Comparison of ENCODE assay signal across 8 cellular contexts in genomic region chr19:45558399-45558878, GRCh38. TPM values are rescaled to one million over a fixed set of nuclear protein-coding genes. Genes with fewer than 3 reads are reported as not detected.
DNase-seq lines count a peak whose midpoint lies in the region; ATAC-seq and TF ChIP-seq lines count a peak whose summit lies in the region.

No MANE protein-coding gene starts in this region.

- H3K27me3 ChIP-seq in CD4-positive, alpha-beta T cell (ENCODE audit: control insufficient read depth, insufficient read depth, low read length): no peaks in the 10 kb centered on the region
- no peaks in the 10 kb centered on the region for H3K27me3 ChIP-seq in OCI-LY3 (ENCODE audit: low read depth, low read length)
- H3K27me3 ChIP-seq in fibroblast of lung (ENCODE audit: control insufficient read depth, insufficient read depth, low read length): no peaks in the 10 kb centered on the region
- H3K27me3 ChIP-seq in tibial nerve: no peaks in the 10 kb centered on the region

- H3K4me1 ChIP-seq in OCI-LY3 (ENCODE audit: low read length) (no peaks in the 10 kb centered on the region), fibroblast of lung (ENCODE audit: control insufficient read depth, extremely low read depth, insufficient read depth, low read length) (no peaks in the 10 kb centered on the region), tibial nerve (peaks cover 0 to 14% (median 3%) of the 10 kb centered on the region in 4 donors)

- H3K4me2 ChIP-seq in OCI-LY3 (ENCODE audit: low read length) (no peak overlapping the region; the same call in 1 of the 2 replicates), fibroblast of lung (ENCODE audit: extremely low read depth, insufficient read depth, low read length) (no peak overlapping the region)

- peak; percentile 46 to 74 (median 58) for DNase-seq in CD4-positive, alpha-beta T cell
- DNase-seq in HFFc6: no peak
- peak; percentile 51 for DNase-seq in activated T-cell treated with anti-CD3 and anti-CD28 coated beads for 4 hours
- peak; percentile 30 to 50 for DNase-seq in fibroblast of lung (ENCODE audit: low read depth in 2 of 2)
- no peak for DNase-seq in omental fat pad (ENCODE audit: low spot score)
- DNase-seq in tibial nerve (ENCODE audit: low spot score in 2 of 2): peak in 1 of 2 donors; percentile 31

- H3K36me3 ChIP-seq in OCI-LY3 (replicated peaks; ENCODE audit: low read depth, low read length) (no peaks in the 10 kb centered on the region), fibroblast of lung (ENCODE audit: control insufficient read depth, insufficient read depth, low read length) (no peaks in the 10 kb centered on the region), tibial nerve (peaks cover 0 to 3% (median 0%) of the 10 kb centered on the region in 3 donors)

- no peak overlapping the region for H3K4me3 ChIP-seq in OCI-LY3 (ENCODE audit: low read length)
- H3K4me3 ChIP-seq in fibroblast of lung (replicated peaks in 1 of 4; ENCODE audit: control extremely low read depth in 1 of 4, insufficient read depth in 1 of 4, low read depth in 3 of 4, low read length in 4 of 4): no peak overlapping the region
- no peak overlapping the region for H3K4me3 ChIP-seq in tibial nerve

- H3K9me3 ChIP-seq in CD4-positive, alpha-beta T cell (ENCODE audit: control insufficient read depth, low read length): no peaks in the 10 kb centered on the region
- H3K9me3 ChIP-seq in OCI-LY3 (ENCODE audit: insufficient read depth, low read length) (no peaks in the 10 kb centered on the region), fibroblast of lung (ENCODE audit: control insufficient read depth, insufficient read depth, low read depth, low read length) (no peaks in the 10 kb centered on the region), tibial nerve (no peaks in the 10 kb centered on the region)

- H3K79me2 ChIP-seq in OCI-LY3 (ENCODE audit: low read length) (no peaks in the 10 kb centered on the region), fibroblast of lung (ENCODE audit: control insufficient read depth, insufficient read depth, low read length) (no peaks in the 10 kb centered on the region)

- CTCF ChIA-PET in CD4-positive, alpha-beta T cell (lab: Charles Lee): interaction anchor here (0.6 to 2.3 kb wide), 32 partner anchors 9 to 194 kb away, joined by 3 to 13 read pairs (median 5); partner anchors contain the start of genes FBXO46, OPA3, PPM1N and PPP1R13L

- no peak for TF ChIP-seq POLR2A in tibial nerve (IDR thresholded peaks at IDR 0.05)

- H3K4me1 Mint-ChIP-seq in CD4-positive, alpha-beta T cell (ENCODE audit: low read depth): peaks cover 41% of the 10 kb centered on the region
- peaks cover 6% of the 10 kb centered on the region; the same call in 1 of the 2 replicates for H3K4me1 Mint-ChIP-seq in HFFc6 (ENCODE audit: low read depth)

- no peak for TF ChIP-seq EP300 in tibial nerve (IDR thresholded peaks at IDR 0.05)

- POLR2A ChIA-PET in CD4-positive, alpha-beta T cell (lab: Charles Lee): interaction anchor here (0.5 to 1.6 kb wide), 6 partner anchors 24 to 119 kb away, joined by 3 to 10 read pairs (median 4); partner anchors contain the start of gene OPA3

- H3K27ac ChIP-seq in CD4-positive, alpha-beta T cell (ENCODE audit: low read depth, low read length): no peak overlapping the region
- H3K27ac ChIP-seq in OCI-LY3 (ENCODE audit: low read length): no peak overlapping the region
- no peak overlapping the region for H3K27ac ChIP-seq in fibroblast of lung (ENCODE audit: insufficient read depth, low read length)
- H3K27ac ChIP-seq in tibial nerve: no peak overlapping the region

- H3K9me3 Mint-ChIP-seq in CD4-positive, alpha-beta T cell: no peaks in the 10 kb centered on the region
- no peaks in the 10 kb centered on the region for H3K9me3 Mint-ChIP-seq in HFFc6

- H3K36me3 Mint-ChIP-seq in CD4-positive, alpha-beta T cell (ENCODE audit: low read depth): no peaks in the 10 kb centered on the region
- no peaks in the 10 kb centered on the region for H3K36me3 Mint-ChIP-seq in HFFc6 (ENCODE audit: low read depth)

- H4K20me1 ChIP-seq in OCI-LY3 (ENCODE audit: insufficient read depth, low read length): 0 out of 2 replicates have a peak, but pooled peaks cover 5% of the 10 kb centered on the region
- no peaks in the 10 kb centered on the region for H4K20me1 ChIP-seq in fibroblast of lung (ENCODE audit: control insufficient read depth, extremely low read depth, insufficient read depth, low read length)

- intact Hi-C loops in CD4-positive, alpha-beta T cell (cut with DNase I, micrococcal nuclease): loop anchor here (1.0 to 5.0 kb wide), 7 partner anchors 34 to 131 kb away; partner anchors contain the start of gene VASP (in 2 of the 2)

- H2AFZ ChIP-seq in OCI-LY3 (ENCODE audit: low read depth, low read length) (no peak overlapping the region), fibroblast of lung (ENCODE audit: low read length) (no peak overlapping the region)

- no peak overlapping the region for H3K4me3 Mint-ChIP-seq in CD4-positive, alpha-beta T cell
- no peak overlapping the region for H3K4me3 Mint-ChIP-seq in HFFc6

- TF ChIP-seq CTCF in CD4-positive, alpha-beta T cell (IDR thresholded peaks at IDR 0.05): peak; percentile 62
- TF ChIP-seq CTCF in HFFc6 (IDR thresholded peaks at IDR 0.05) (peak; percentile 78), OCI-LY3 (IDR thresholded peaks at IDR 0.05; ENCODE audit: low read depth, low read length) (peak; percentile 93), fibroblast of lung (conservative IDR thresholded peaks at IDR 0.05 in 1 of 2, IDR thresholded peaks at IDR 0.05 in 1 of 2; ENCODE audit: low read depth in 1 of 2, low read length in 2 of 2) (peak; percentile 59 to 79), omental fat pad (IDR thresholded peaks at IDR 0.05) (no peak), tibial nerve (IDR thresholded peaks at IDR 0.05) (peak; percentile 49 to 67 (median 61))

- WGBS in tibial nerve, 2 donors: 34 to 38% methylated on average over 10 of the region's 10 CpGs

- H3K9ac ChIP-seq in OCI-LY3 (ENCODE audit: low read length) (no peak overlapping the region), fibroblast of lung (ENCODE audit: insufficient read depth, low read length) (no peak overlapping the region)

- peak overlapping the region; percentile 4 for H3K27ac Mint-ChIP-seq in CD4-positive, alpha-beta T cell
- H3K27ac Mint-ChIP-seq in HFFc6: no peak overlapping the region

- no peaks in the 10 kb centered on the region for H3K27me3 Mint-ChIP-seq in CD4-positive, alpha-beta T cell
- no peaks in the 10 kb centered on the region; the same call in 1 of the 2 replicates for H3K27me3 Mint-ChIP-seq in HFFc6 (ENCODE audit: insufficient read depth)

- peak; percentile 98 for ATAC-seq in CD4-positive, alpha-beta T cell (ENCODE audit: poor library complexity)
- ATAC-seq in omental fat pad (ENCODE audit: low FRiP score) (peak; percentile 37), HG02623 (IDR thresholded peaks at IDR 0.05; ENCODE audit: unreplicated experiment) (no peak)

RNA-seq across cellular contexts. Expression of gene OPA3, which starts 26.2 kb away (rescaled TPM):
- 1 to 10 TPM; 3.1 to 3.2 TPM for total RNA-seq in CD4-positive, alpha-beta T cell
- 10 to 100 TPM; 13.3 to 15.5 (median 14.3) TPM for total RNA-seq in HFFc6 (2021; fragmentation: NEBNext Ultra II Directional; extraction: Animal tissue kit (Norgen Biotek cat#: 25700))
- 3.1 and 3.8 TPM in 2 replicates for total RNA-seq in fibroblast of lung
- 8.3 and 11.3 TPM in 2 replicates for polyA plus RNA-seq in fibroblast of lung
- 6.9 and 8.6 TPM in 2 replicates for polyA plus RNA-seq in fibroblast of lung (2012)
- polyA minus RNA-seq in fibroblast of lung (ENCODE audit: low replicate concordance): 13.6 and 30.8 TPM in 2 replicates
- total RNA-seq in omental fat pad: 10 to 100 TPM in 2 of 4 donors, 1 to 10 TPM in 2; 6.3 to 15.5 (median 11.1) TPM
- 1 to 10 TPM; 4.8 to 6.7 (median 5.7) TPM for total RNA-seq in tibial nerve

RNA-seq across cellular contexts. Expression of gene GPR4, which starts 43.6 kb away (rescaled TPM):
- total RNA-seq in CD4-positive, alpha-beta T cell: not detected
- 10 to 100 TPM in 4 of 6 experiments, 1 to 10 TPM in 2; 3.7 to 16.8 (median 13.3) TPM for total RNA-seq in HFFc6 (2021; fragmentation: NEBNext Ultra II Directional; extraction: Animal tissue kit (Norgen Biotek cat#: 25700))
- total RNA-seq in fibroblast of lung: under 0.01 TPM in 1 of 2 replicates, not detected in the other
- 0.47 and 0.58 TPM in 2 replicates for polyA plus RNA-seq in fibroblast of lung
- 0.39 and 0.56 TPM in 2 replicates for polyA plus RNA-seq in fibroblast of lung (2012)
- polyA minus RNA-seq in fibroblast of lung (ENCODE audit: low replicate concordance): 0.78 TPM in 1 of 2 replicates, not detected in the other
- total RNA-seq in omental fat pad: 10 to 100 TPM in 3 of 4 donors, 1 to 10 TPM in 1; 6.0 to 29.4 (median 12.0) TPM
- total RNA-seq in tibial nerve: 10 to 100 TPM; 12.6 to 15.6 (median 13.8) TPM

RNA-seq across cellular contexts. Expression of gene VASP, which starts 51.2 kb away (rescaled TPM):
- 10 to 100 TPM; 49.9 to 55.5 TPM for total RNA-seq in CD4-positive, alpha-beta T cell
- total RNA-seq in HFFc6 (2021; fragmentation: NEBNext Ultra II Directional; extraction: Animal tissue kit (Norgen Biotek cat#: 25700)): 100 to 1,000 TPM; 179 to 199 (median 185) TPM
- 33.1 and 40.3 TPM in 2 replicates for total RNA-seq in fibroblast of lung
- 62.3 and 67.9 TPM in 2 replicates for polyA plus RNA-seq in fibroblast of lung
- polyA plus RNA-seq in fibroblast of lung (2012): 74.5 and 87.1 TPM in 2 replicates
- polyA minus RNA-seq in fibroblast of lung (ENCODE audit: low replicate concordance): 70.0 and 82.2 TPM in 2 replicates
- 100 to 1,000 TPM in 1 of 4 donors, 10 to 100 TPM in 3; 47.0 to 132 (median 68.7) TPM for total RNA-seq in omental fat pad
- 10 to 100 TPM; 39.1 to 74.4 (median 59.2) TPM for total RNA-seq in tibial nerve

Comparison
In these comparisons a context has a peak if more than half of its experiments do, and no peak if none do; other contexts are left out.
1. DNase-seq: peak in CD4-positive, alpha-beta T cell (10 of 10), activated T-cell treated with anti-CD3 and anti-CD28 coated beads for 4 hours (single experiment) and fibroblast of lung (2 of 2); none in HFFc6 (single experiment) and omental fat pad (single experiment).
2. CTCF ChIP-seq: peak in CD4-positive, alpha-beta T cell (single experiment), HFFc6 (single experiment), OCI-LY3 (single experiment), fibroblast of lung (2 of 2) and tibial nerve (5 of 5); none in omental fat pad (0 of 3).